23 cellular contexts compared by ENCODE assay signal in the genomic region with DNA sequence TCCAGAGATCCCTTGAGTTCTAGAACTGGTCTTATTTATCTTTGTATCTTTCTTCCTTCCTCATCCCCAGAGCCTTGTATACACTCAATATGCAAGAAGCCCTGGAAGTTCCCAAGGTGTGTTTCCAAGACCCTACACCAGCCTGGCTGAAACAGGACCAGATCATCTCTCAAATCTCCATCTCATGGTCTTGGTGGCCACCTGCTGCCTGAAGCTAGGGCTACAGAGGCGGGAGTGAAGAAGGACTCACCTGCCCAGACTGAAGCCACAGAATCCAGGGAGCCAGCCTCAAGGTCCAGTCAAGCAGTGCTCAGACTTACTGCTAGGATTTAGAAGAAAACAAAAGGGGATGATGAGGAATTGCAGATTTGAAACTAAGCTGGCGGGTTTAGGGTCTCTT. TPM values are rescaled to one million over a fixed set of nuclear protein-coding genes. Genes with fewer than 3 reads are reported as not detected.
DNase-seq lines count a peak whose midpoint lies in the region; ATAC-seq, FAIRE-seq and TF ChIP-seq lines count a peak whose summit lies in the region.
"Had no signal": no experiment of that assay in that cellular context is flagged by ENCODE, and none has a peak within 500 bp of the region (broad histone marks: within the 10 kb centered on the region; RNA-seq: fewer than 3 reads in every experiment).

No MANE protein-coding gene starts in this region.

- FAIRE-seq in small intestine (lab: Jason Lieb, UNC): no peak
- FAIRE-seq: A549, keratinocyte, urothelium cell line had no signal

- WGBS in small intestine, 3 donors: 84 to 97% (median 88%) methylated on average over 2 of the region's 2 CpGs

- POLR2A ChIA-PET in Panc1 (lab: Charles Lee): no interaction called here
- POLR2A ChIA-PET in activated CD8-positive, alpha-beta T cell treated with anti-CD3 and anti-CD28 coated beads, Interleukin-2, amount 10 ng/mL, durations not matched to agents 7 days and 5 days (lab: Charles Lee): no interaction called here
- POLR2A ChIA-PET in GM10248 (lab: Yijun Ruan, JAX): no interaction called here

- no peaks in the 10 kb centered on the region for H3K9me3 Mint-ChIP-seq in activated CD8-positive, alpha-beta T cell treated with anti-CD3 and anti-CD28 coated beads, Interleukin-2, amount 10 ng/mL, durations not matched to agents 7 days and 5 days (ENCODE audit: insufficient read depth)
- H3K9me3 Mint-ChIP-seq: activated CD4-positive, alpha-beta memory T cell treated with anti-CD3 and anti-CD28 coated beads for 36 hours; activated naive CD8-positive, alpha-beta T cell treated with anti-CD3 and anti-CD28 coated beads, Interleukin-2, amount 10 ng/mL, durations not matched to agents 7 days and 5 days; activated T-cell treated with anti-CD3 and anti-CD28 coated beads, Interleukin-2, amount 50 U/mL, for 24 hours had no signal

- DNase-seq in Right ventricle myocardium superior: no peak
- no peak for DNase-seq in Right ventricle myocardium inferior (ENCODE audit: missing footprints)
- no peak for DNase-seq in Panc1 (ENCODE audit: low read depth, low spot score)
- DNase-seq in fibroblast of villous mesenchyme (ENCODE audit: low read depth): no peak
- peak; percentile 19 for DNase-seq in small intestine
- DNase-seq in activated CD8-positive, alpha-beta T cell treated with anti-CD3 and anti-CD28 coated beads, Interleukin-2, amount 10 ng/mL, durations not matched to agents 7 days and 5 days: no peak
- no peak for DNase-seq in GM10248 (ENCODE audit: extremely low spot score)
- DNase-seq: activated CD4-positive, alpha-beta memory T cell treated with anti-CD3 and anti-CD28 coated beads for 36 hours; activated naive CD8-positive, alpha-beta T cell treated with anti-CD3 and anti-CD28 coated beads, Interleukin-2, amount 10 ng/mL, durations not matched to agents 7 days and 5 days; activated T-cell treated with anti-CD3 and anti-CD28 coated beads, Interleukin-2, amount 50 U/mL, for 24 hours; DMS79; effector CD4-positive, alpha-beta T cell; KG1; NCI-H1105 treated with DMSO at 0.1 percent for 48 hours; right cardiac atrium; RPMI8226; stomach; SW 1271 had no signal

- CTCF ChIA-PET in Panc1 (lab: Charles Lee): no interaction called here
- CTCF ChIA-PET in activated CD8-positive, alpha-beta T cell treated with anti-CD3 and anti-CD28 coated beads, Interleukin-2, amount 10 ng/mL, durations not matched to agents 7 days and 5 days (lab: Charles Lee): interaction anchor here (0.8 to 2.3 kb wide), 2 partner anchors 51 to 313 kb away, joined by 3 to 7 read pairs; no protein-coding TSS in a partner anchor
- CTCF ChIA-PET in GM10248 (lab: Yijun Ruan, JAX): interaction anchor here (1.0 kb wide), 1 partner anchor 66 kb away, joined by 3 read pairs; no protein-coding TSS in a partner anchor

- intact Hi-C loops in Right ventricle myocardium superior (cut with DNase I) (no loop called here), Right ventricle myocardium inferior (cut with DNase I) (no loop called here), Panc1 (cut with micrococcal nuclease; ENCODE audit: unreplicated experiment) (no loop called here)

- in situ Hi-C loops in Panc1 (cut with HindIII; ENCODE audit: low pct_unique_long_range_greater_than_20kb, low sequenced_read_pairs): no loop called here

- peak; percentile 5; the same call in 1 of the 2 replicates for TF ChIP-seq CTCF in Panc1 (IDR thresholded peaks at IDR 0.05)
- peak; percentile 18 for TF ChIP-seq CTCF in fibroblast of villous mesenchyme (IDR thresholded peaks at IDR 0.05; ENCODE audit: insufficient read depth, low read depth, low read length)
- no peak for TF ChIP-seq CTCF in GM10248 (IDR thresholded peaks at IDR 0.05; ENCODE audit: control extremely low read depth, extremely low read depth, low read depth, missing control alignments)

- ATAC-seq in Right ventricle myocardium superior (ENCODE audit: poor library complexity) (peak; percentile 35), Right ventricle myocardium inferior (no peak), Panc1 (no peak), HG03565 (IDR thresholded peaks at IDR 0.05; ENCODE audit: unreplicated experiment) (no peak)
- ATAC-seq in activated CD8-positive, alpha-beta T cell treated with anti-CD3 and anti-CD28 coated beads, Interleukin-2, amount 10 ng/mL, durations not matched to agents 7 days and 5 days: no peak
- ATAC-seq: A549 had no signal

- H3K4me1 ChIP-seq in Panc1 (ENCODE audit: control insufficient read depth, insufficient read depth, low read length): no peaks in the 10 kb centered on the region
- no peaks in the 10 kb centered on the region for H3K4me1 ChIP-seq in small intestine (ENCODE audit: control insufficient read depth in 2 of 2, insufficient read depth in 1 of 2, low read depth in 1 of 2, low read length in 1 of 2)
- H3K4me1 ChIP-seq: A549 had no signal

- H3K27me3 Mint-ChIP-seq in activated CD8-positive, alpha-beta T cell treated with anti-CD3 and anti-CD28 coated beads, Interleukin-2, amount 10 ng/mL, durations not matched to agents 7 days and 5 days (ENCODE audit: low read depth): no peaks in the 10 kb centered on the region
- H3K27me3 Mint-ChIP-seq: activated CD4-positive, alpha-beta memory T cell treated with anti-CD3 and anti-CD28 coated beads for 36 hours; activated T-cell treated with anti-CD3 and anti-CD28 coated beads, Interleukin-2, amount 50 U/mL, for 24 hours had no signal

- no peak overlapping the region for H3K27ac Mint-ChIP-seq in activated CD8-positive, alpha-beta T cell treated with anti-CD3 and anti-CD28 coated beads, Interleukin-2, amount 10 ng/mL, durations not matched to agents 7 days and 5 days
- H3K27ac Mint-ChIP-seq: activated CD4-positive, alpha-beta memory T cell treated with anti-CD3 and anti-CD28 coated beads for 36 hours; activated naive CD8-positive, alpha-beta T cell treated with anti-CD3 and anti-CD28 coated beads, Interleukin-2, amount 10 ng/mL, durations not matched to agents 7 days and 5 days; activated T-cell treated with anti-CD3 and anti-CD28 coated beads, Interleukin-2, amount 50 U/mL, for 24 hours had no signal

- peaks cover under 1% of the 10 kb centered on the region for H3K4me1 Mint-ChIP-seq in activated CD8-positive, alpha-beta T cell treated with anti-CD3 and anti-CD28 coated beads, Interleukin-2, amount 10 ng/mL, durations not matched to agents 7 days and 5 days (ENCODE audit: low read depth)

- no peaks in the 10 kb centered on the region for H3K9me3 ChIP-seq in Panc1 (ENCODE audit: control insufficient read depth, insufficient read depth, low read depth, low read length)
- no peaks in the 10 kb centered on the region for H3K9me3 ChIP-seq in small intestine (ENCODE audit: control insufficient read depth, low read depth)
- H3K9me3 ChIP-seq: A549, stomach had no signal

- BruUV-seq in Panc1 (replicated peaks; lab: Mats Ljungman, UMichigan): no TSS peak

- H3K4me3 ChIP-seq in Panc1 (ENCODE audit: low read depth in 2 of 2, low read length in 2 of 2) (no peak overlapping the region), fibroblast of villous mesenchyme (ENCODE audit: low read depth, low read length) (no peak overlapping the region), small intestine (ENCODE audit: low read depth in 1 of 2, low read length in 2 of 2) (no peak overlapping the region)
- H3K4me3 ChIP-seq: A549, stomach had no signal

- no peaks in the 10 kb centered on the region for H3K36me3 Mint-ChIP-seq in activated CD8-positive, alpha-beta T cell treated with anti-CD3 and anti-CD28 coated beads, Interleukin-2, amount 10 ng/mL, durations not matched to agents 7 days and 5 days (ENCODE audit: low read depth)
- H3K36me3 Mint-ChIP-seq: activated CD4-positive, alpha-beta memory T cell treated with anti-CD3 and anti-CD28 coated beads for 36 hours; activated naive CD8-positive, alpha-beta T cell treated with anti-CD3 and anti-CD28 coated beads, Interleukin-2, amount 10 ng/mL, durations not matched to agents 7 days and 5 days; CD14-positive monocyte had no signal

- no peaks in the 10 kb centered on the region for H3K27me3 ChIP-seq in Panc1 (ENCODE audit: control insufficient read depth, insufficient read depth, low read length)
- no peaks in the 10 kb centered on the region for H3K27me3 ChIP-seq in small intestine (ENCODE audit: control insufficient read depth in 2 of 2, insufficient read depth in 2 of 2, low read length in 2 of 2)
- H3K27me3 ChIP-seq: stomach had no signal

- no peak overlapping the region for H3K27ac ChIP-seq in Panc1 (ENCODE audit: low read length)
- H3K27ac ChIP-seq in small intestine (ENCODE audit: low read depth in 1 of 2, low read length in 1 of 2): no peak overlapping the region
- H3K27ac ChIP-seq: A549, stomach had no signal

- no peak overlapping the region for H3K4me3 Mint-ChIP-seq in activated CD8-positive, alpha-beta T cell treated with anti-CD3 and anti-CD28 coated beads, Interleukin-2, amount 10 ng/mL, durations not matched to agents 7 days and 5 days
- H3K4me3 Mint-ChIP-seq: activated CD4-positive, alpha-beta memory T cell treated with anti-CD3 and anti-CD28 coated beads for 36 hours; activated naive CD8-positive, alpha-beta T cell treated with anti-CD3 and anti-CD28 coated beads, Interleukin-2, amount 10 ng/mL, durations not matched to agents 7 days and 5 days; activated T-cell treated with anti-CD3 and anti-CD28 coated beads, Interleukin-2, amount 50 U/mL, for 24 hours; CD14-positive monocyte had no signal

- H3K36me3 ChIP-seq in Panc1 (ENCODE audit: control insufficient read depth, insufficient read depth, low read length) (no peaks in the 10 kb centered on the region), small intestine (ENCODE audit: control insufficient read depth in 2 of 2, insufficient read depth in 2 of 2, low read length in 2 of 2) (no peaks in the 10 kb centered on the region)
- H3K36me3 ChIP-seq: stomach had no signal

RNA-seq across cellular contexts. Expression of gene CYSLTR2, which starts 6.1 kb away (rescaled TPM):
- 9.3 TPM for total RNA-seq in Right ventricle myocardium superior
- total RNA-seq in Right ventricle myocardium inferior: 9.8 TPM
- total RNA-seq in Panc1 (2021; ENCODE audit: unreplicated experiment): not detected
- not detected for polyA plus RNA-seq in Panc1 (2012; ENCODE audit: insufficient read length)
- total RNA-seq in fibroblast of villous mesenchyme: not detected in 2 replicates
- polyA plus RNA-seq in small intestine: 1 to 10 TPM in 1 of 3 donors, under 1 TPM in 1, not detected in 1; 0.27 to 1.4 TPM
- total RNA-seq in activated CD8-positive, alpha-beta T cell treated with anti-CD3 and anti-CD28 coated beads, Interleukin-2, amount 10 ng/mL, durations not matched to agents 7 days and 5 days: 1 to 10 TPM; 2.9 to 3.3 TPM
- polyA plus RNA-seq: A549, keratinocyte had no signal
